11 cellular contexts compared by ENCODE assay signal in the genomic region with DNA sequence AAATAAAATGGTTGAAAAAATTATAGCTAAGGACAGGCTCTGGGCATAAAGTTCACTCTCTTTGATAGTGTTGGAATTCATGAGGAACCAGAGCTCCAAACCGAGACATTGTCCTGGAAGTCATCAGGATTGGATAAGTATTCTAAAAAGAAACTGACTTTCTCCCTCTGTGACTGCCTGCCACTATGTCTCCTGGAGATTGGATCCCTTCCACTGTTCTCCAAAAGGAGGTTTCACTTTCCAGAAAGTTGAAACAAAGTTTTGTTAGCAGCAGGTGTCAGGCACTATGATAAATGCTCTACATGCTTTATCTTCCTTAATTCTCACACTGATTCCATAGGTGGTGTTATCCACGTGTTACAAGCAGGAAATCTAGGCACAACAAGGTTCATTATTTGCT. TPM values are rescaled to one million over a fixed set of nuclear protein-coding genes. Genes with fewer than 3 reads are reported as not detected.
DNase-seq lines count a peak whose midpoint lies in the region; ATAC-seq and TF ChIP-seq lines count a peak whose summit lies in the region.
"Had no signal": no experiment of that assay in that cellular context is flagged by ENCODE, and none has a peak within 500 bp of the region (broad histone marks: within the 10 kb centered on the region; RNA-seq: fewer than 3 reads in every experiment).

No MANE protein-coding gene starts in this region.

- H3K27me3 Mint-ChIP-seq in chondrocyte (ENCODE audit: low read depth) = no peaks in the 10 kb centered on the region
- H3K27me3 Mint-ChIP-seq: CD4-positive, alpha-beta T cell had no signal

- no peak overlapping the region for H3K4me3 Mint-ChIP-seq in chondrocyte (ENCODE audit: unreplicated experiment)
- H3K4me3 Mint-ChIP-seq: CD4-positive, alpha-beta T cell had no signal

- H3K9me3 ChIP-seq in left lung = no peaks in the 10 kb centered on the region

- no peak overlapping the region for H3K27ac Mint-ChIP-seq in chondrocyte (ENCODE audit: unreplicated experiment)
- H3K27ac Mint-ChIP-seq: CD4-positive, alpha-beta T cell had no signal

- no peaks in the 10 kb centered on the region for H3K36me3 ChIP-seq in left lung

- intact Hi-C loops in left lung (cut with DNase I) = no loop called here

- no peaks in the 10 kb centered on the region for H3K4me1 ChIP-seq in left lung

- no peaks in the 10 kb centered on the region for H3K27me3 ChIP-seq in left lung

- peaks cover 12% of the 10 kb centered on the region for H3K4me1 Mint-ChIP-seq in chondrocyte (ENCODE audit: low read depth)

- DNase-seq in left lung = no peak
- no peak for DNase-seq in activated gamma-delta T cell (lab: John Stamatoyannopoulos, UW)
- no peak for DNase-seq in chondrocyte (ENCODE audit: low spot score)
- DNase-seq in SIG-M5 (lab: John Stamatoyannopoulos, UW) = no peak
- no peak for DNase-seq in activated CD8-positive, alpha-beta memory T cell treated with anti-CD3 and anti-CD28 coated beads, Interleukin-2, amount 50 U/mL, for 48 hours
- DNase-seq: anterior cingulate cortex; CD4-positive, alpha-beta T cell had no signal

- TF ChIP-seq CTCF in left lung (IDR thresholded peaks at IDR 0.05) = no peak
- TF ChIP-seq CTCF in chondrocyte (IDR thresholded peaks at IDR 0.05) = no peak

- no peaks in the 10 kb centered on the region for H3K9me3 Mint-ChIP-seq in chondrocyte (ENCODE audit: low read depth)
- H3K9me3 Mint-ChIP-seq: CD4-positive, alpha-beta T cell had no signal

- peak overlapping the region in 1 of 2 donors; percentile 6 for H3K27ac ChIP-seq in left lung

- H3K4me3 ChIP-seq in left lung = no peak overlapping the region
- H3K4me3 ChIP-seq: skin epidermis had no signal

- peak; percentile 39 for ATAC-seq in GM18511 (IDR thresholded peaks at IDR 0.05; ENCODE audit: unreplicated experiment)
- ATAC-seq in GM21717 (IDR thresholded peaks at IDR 0.05; ENCODE audit: unreplicated experiment) = peak; percentile 51
- peak; percentile 36 for ATAC-seq in HG03196 (IDR thresholded peaks at IDR 0.05; ENCODE audit: unreplicated experiment)
- ATAC-seq in left lung = peak; percentile 77

- H3K36me3 Mint-ChIP-seq in chondrocyte (ENCODE audit: low read depth) = no peaks in the 10 kb centered on the region

RNA-seq across cellular contexts. Expression of a gene that starts 16.8 kb away (rescaled TPM):
- total RNA-seq in left lung (10 to 100 TPM in 1 of 2 donors, 1 to 10 TPM in 1; 9.1 to 11.1 TPM), chondrocyte (0.65 to 1.8 TPM (median 0.72 TPM) in 3 replicates)
